ENCODE assay signal across 24 cellular contexts in the genomic region with DNA sequence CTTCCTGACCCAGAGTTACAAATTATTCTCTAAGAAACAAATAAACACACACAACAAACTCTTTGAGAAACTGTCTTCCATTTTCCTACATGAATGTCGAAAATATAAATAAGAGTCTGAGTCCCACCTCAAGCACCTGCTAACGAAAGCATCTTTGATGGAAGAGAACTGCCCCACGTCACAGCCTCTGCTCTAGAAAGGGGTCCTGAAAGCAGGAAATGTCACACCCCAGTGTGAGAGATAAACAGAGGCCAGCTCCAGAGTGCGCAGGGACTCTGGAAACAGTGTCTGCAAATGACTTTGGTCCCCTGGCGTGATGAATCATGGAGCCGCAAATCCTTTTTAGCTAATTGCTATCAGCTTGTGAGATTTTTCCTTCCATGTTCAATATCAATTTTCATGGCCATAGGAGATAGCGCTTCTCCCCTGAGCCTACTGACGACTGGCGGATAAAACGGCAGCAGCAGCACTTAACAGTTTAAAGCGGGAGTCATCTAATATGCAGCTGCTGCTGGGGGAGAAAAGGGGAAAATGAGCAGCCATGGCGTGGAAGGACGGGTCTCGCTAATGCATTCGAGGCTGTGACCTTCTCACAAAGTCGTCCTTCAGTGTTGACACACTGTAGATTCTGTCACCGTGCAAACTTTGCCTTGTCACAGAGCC.
"Had no signal": no experiment of that assay in that cellular context is flagged by ENCODE, and none has a peak within 500 bp of the region (broad histone marks: within the 10 kb centered on the region; RNA-seq: fewer than 3 reads in every experiment).

No MANE protein-coding gene starts in this region.

- DNase-seq: dermis blood vessel endothelial cell; effector memory CD4-positive, alpha-beta T cell; esophagus squamous epithelium; foreskin melanocyte; hypothalamus; immature natural killer cell; mesenchymal stem cell; mucosa of descending colon; naive thymus-derived CD4-positive, alpha-beta T cell; occipital lobe; stimulated activated CD4-positive, alpha-beta T cell treated with anti-CD3 and anti-CD28 coated beads, Interleukin-12 subunit alpha, Interleukin-12 subunit beta, amount 100 ng/mL, for 4 hours; stimulated activated CD4-positive, alpha-beta T cell treated with anti-CD3 and anti-CD28 coated beads, Interleukin-1b, Interleukin-23, amount 100 ng/mL, for 48 hours; stimulated activated CD4-positive, alpha-beta T cell treated with anti-CD3 and anti-CD28 coated beads, Interleukin-4, amount 100 ng/mL, for 1 hour; stimulated activated CD8-positive, alpha-beta memory T cell treated with anti-CD3 and anti-CD28 coated beads, Interleukin-4, amount 100 ng/mL, for 48 hours; stimulated activated naive CD4-positive, alpha-beta T cell; stimulated activated naive CD8-positive, alpha-beta T cell treated with anti-CD3 and anti-CD28 coated beads, Interleukin-15, amount 100 ng/mL, for 72 hours; transverse colon; upper lobe of right lung; uterus had no signal

- H3K27ac ChIP-seq: coronary artery, esophagus squamous epithelium, pancreas, suprapubic skin, transverse colon, upper lobe of right lung, uterus had no signal

- H3K9me3 ChIP-seq: esophagus squamous epithelium, pancreas, suprapubic skin, transverse colon, upper lobe of right lung, uterus had no signal

- H3K27me3 ChIP-seq: esophagus squamous epithelium, pancreas, suprapubic skin, transverse colon, upper lobe of right lung, uterus had no signal

- H3K4me1 ChIP-seq: esophagus squamous epithelium, pancreas, suprapubic skin, transverse colon, upper lobe of right lung, uterus had no signal

- H3K36me3 ChIP-seq: esophagus squamous epithelium, pancreas, suprapubic skin, transverse colon, upper lobe of right lung, uterus had no signal

- H3K4me2 ChIP-seq: smooth muscle cell had no signal

- ATAC-seq: mucosa of descending colon; naive thymus-derived CD4-positive, alpha-beta T cell; pancreas; sciatic nerve; stimulated activated naive CD8-positive, alpha-beta T cell treated with anti-CD3 and anti-CD28 coated beads, Interleukin-15, amount 100 ng/mL, for 72 hours; upper lobe of right lung had no signal

- H3K4me3 ChIP-seq: coronary artery, esophagus squamous epithelium, mucosa of descending colon, pancreas, smooth muscle cell, suprapubic skin, transverse colon, upper lobe of right lung, uterus had no signal
